In the genomic region with DNA sequence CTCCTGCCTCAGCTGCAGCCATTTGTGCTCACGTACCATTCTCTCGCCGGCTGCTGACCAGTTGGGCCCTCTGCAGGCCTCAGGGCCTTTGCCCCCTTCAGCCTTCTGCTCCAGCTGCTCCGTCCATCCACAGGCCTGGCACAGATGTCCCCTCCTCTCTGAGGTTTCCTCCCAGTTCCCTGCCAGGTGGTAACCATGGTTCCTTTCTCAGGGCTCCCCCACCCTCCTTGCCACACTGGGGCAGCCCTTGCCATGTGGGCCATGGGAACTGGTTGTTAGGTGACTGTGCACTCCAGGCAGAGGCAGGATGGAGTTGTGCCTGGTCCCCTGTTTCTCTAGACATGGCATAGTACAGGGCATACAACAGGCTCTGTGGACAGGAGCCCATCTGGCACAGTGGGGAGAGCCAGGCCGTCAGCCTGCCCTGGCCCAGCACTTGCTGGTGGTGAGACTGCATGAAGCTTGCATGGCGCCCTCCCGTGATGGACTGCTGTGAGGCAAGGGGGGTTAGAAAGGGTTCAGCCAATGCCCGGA, we compare ENCODE assay signal across 17 cellular contexts.
DNase-seq lines count a peak whose midpoint lies in the region; ATAC-seq and TF ChIP-seq lines count a peak whose summit lies in the region.
"Had no signal": no experiment of that assay in that cellular context is flagged by ENCODE, and none has a peak within 500 bp of the region (broad histone marks: within the 10 kb centered on the region; RNA-seq: fewer than 3 reads in every experiment).

No MANE protein-coding gene starts in this region.

- DNase-seq in activated effector memory CD4-positive, alpha-beta T cell treated with anti-CD3 and anti-CD28 coated beads, Interleukin-2, amount 50 U/mL, for 16 hours, result peak; percentile 62
- DNase-seq in activated effector memory CD4-positive, alpha-beta T cell treated with Interleukin-2 at 50 U/mL for 16 hours, result no peak
- DNase-seq in left cardiac atrium (no peak), testis (peak; percentile 9), Kasumi-1 (lab: John Stamatoyannopoulos, UW) (no peak)
- DNase-seq: activated T-cell treated with anti-CD3 and anti-CD28 coated beads, Interleukin-2, amount 50 U/mL, for 1 hour; effector CD4-positive, alpha-beta T cell; GOT3; Karpas-422; NCI-H187; NCI-H748 treated with DMSO at 0.1 percent for 48 hours; stimulated activated CD4-positive, alpha-beta T cell treated with anti-CD3 and anti-CD28 coated beads, Interleukin-2, amount 100 ng/mL, for 48 hours had no signal

- peaks cover 19% of the 10 kb centered on the region for H3K4me1 ChIP-seq in testis
- H3K4me1 ChIP-seq: foreskin keratinocyte had no signal

- intact Hi-C loops in left cardiac atrium (cut with DNase I) (loop anchor here in 1 of 2 donors (10.0 kb wide), 1 partner anchor 143 kb away; no protein-coding TSS in a partner anchor), testis (cut with DNase I; ENCODE audit: low total_unique reads) (no loop called here)

- TF ChIP-seq POLR2A in testis (IDR thresholded peaks at IDR 0.05), result no peak

- WGBS in testis, 2 donors, result 77 to 85% methylated on average over 8 of the region's 8 CpGs

- no peaks in the 10 kb centered on the region for H3K36me3 ChIP-seq in testis (ENCODE audit: low read depth, missing control alignments)

- no peak overlapping the region for H3K4me3 ChIP-seq in testis

- TF ChIP-seq CTCF in VCaP (conservative IDR thresholded peaks at IDR 0.05) (no peak), testis (IDR thresholded peaks at IDR 0.05) (no peak)

- no peaks in the 10 kb centered on the region for H3K9me3 ChIP-seq in testis

- H3K27ac ChIP-seq in VCaP (peak overlapping the region; percentile 14; the same call in 1 of the 2 replicates), testis (no peak overlapping the region)
- H3K27ac ChIP-seq: foreskin keratinocyte, RWPE1 had no signal

- ATAC-seq in left cardiac atrium (peak; percentile 8 to 48), GM18520 (IDR thresholded peaks at IDR 0.05; ENCODE audit: unreplicated experiment) (no peak), GM21515 (IDR thresholded peaks at IDR 0.05; ENCODE audit: unreplicated experiment) (no peak)
- ATAC-seq: foreskin keratinocyte had no signal

- no peaks in the 10 kb centered on the region for H3K27me3 ChIP-seq in testis
- H3K27me3 ChIP-seq: foreskin keratinocyte had no signal

Comparison
In these comparisons a context has a peak if more than half of its experiments do, and no peak if none do; other contexts are left out.
1. DNase-seq: peak in activated effector memory CD4-positive, alpha-beta T cell treated with anti-CD3 and anti-CD28 coated beads, Interleukin-2, amount 50 U/mL, for 16 hours (single experiment) and testis (single experiment); none in activated effector memory CD4-positive, alpha-beta T cell treated with Interleukin-2 at 50 U/mL for 16 hours (single experiment), left cardiac atrium (single experiment) and Kasumi-1 (0 of 2).
2. ATAC-seq: peak in left cardiac atrium (2 of 2); none in GM18520 (single experiment) and GM21515 (single experiment).